ENCODE assay signal across 28 cellular contexts in the genomic region with DNA sequence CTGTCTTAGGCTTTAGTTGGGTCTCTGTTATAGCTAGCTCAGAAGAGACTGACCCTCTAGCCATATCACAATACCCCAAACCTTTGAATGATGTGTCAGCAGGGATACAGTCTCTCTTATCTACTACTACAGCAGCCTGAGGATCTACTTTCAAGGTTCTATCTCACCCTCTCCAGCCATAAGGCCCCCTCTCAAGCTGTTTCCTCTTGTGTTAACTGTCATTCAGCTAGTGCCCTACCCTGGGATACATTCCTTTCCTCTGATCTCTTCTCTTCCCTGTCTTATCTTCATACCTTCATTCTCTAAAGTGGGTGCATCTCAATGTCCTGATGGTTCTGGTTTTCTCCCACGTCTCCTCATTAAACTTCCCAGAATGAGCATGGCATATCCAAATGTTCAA.
"Had no signal": no experiment of that assay in that cellular context is flagged by ENCODE, and none has a peak within 500 bp of the region (broad histone marks: within the 10 kb centered on the region; RNA-seq: fewer than 3 reads in every experiment).

No MANE protein-coding gene starts in this region.

- H3K27me3 Mint-ChIP-seq: activated naive CD4-positive, alpha-beta T cell treated with anti-CD3 and anti-CD28 coated beads, Interleukin-2, amount 50 U/mL, for 24 hours; activated T-cell treated with anti-CD3 and anti-CD28 coated beads, Interleukin-2, amount 50 U/mL, for 24 hours had no signal

- H3K9me3 ChIP-seq: breast epithelium, MG63, SJSA1 had no signal

- DNase-seq: activated CD4-positive, alpha-beta T cell treated with anti-CD3 and anti-CD28 coated beads for 48 hours; activated CD4-positive, alpha-beta T cell treated with anti-CD3 and anti-CD28 coated beads, Interleukin-2, amount 50 U/mL, for 4 hours; activated CD4-positive, CD25-positive, alpha-beta regulatory T cell treated with anti-CD3 and anti-CD28 coated beads, Interleukin-2, amount 50 U/mL, for 72 hours; activated CD8-positive, alpha-beta T cell treated with anti-CD3 and anti-CD28 coated beads, Interleukin-2, amount 10 ng/mL, durations not matched to agents 7 days and 5 days; activated effector memory CD4-positive, alpha-beta T cell treated with Interleukin-2 at 50 U/mL for 16 hours; activated naive CD4-positive, alpha-beta T cell; activated T-cell treated with anti-CD3 and anti-CD28 coated beads, Interleukin-2, amount 50 U/mL, for 24 hours; aorta; MG63; MV-4-11; NCI-H1092 treated with DMSO at 0.1 percent for 48 hours; NCI-H1417 treated with DMSO at 0.1 percent for 48 hours; NCI-H187 treated with DMSO at 0.1 percent for 48 hours; NCI-H2081 treated with DMSO at 0.1 percent for 48 hours; NCI-H226; NCI-H526; NCI-H774; NK-92 treated with Interleukin-12 subunit alpha and Interleukin-12 subunit beta, amount 100 ng/mL, for 24 hours; PC-3; SHP77; SW 1271 had no signal

- H3K27ac Mint-ChIP-seq: activated CD8-positive, alpha-beta T cell treated with anti-CD3 and anti-CD28 coated beads, Interleukin-2, amount 10 ng/mL, durations not matched to agents 7 days and 5 days; activated naive CD4-positive, alpha-beta T cell treated with anti-CD3 and anti-CD28 coated beads, Interleukin-2, amount 50 U/mL, for 24 hours; activated T-cell treated with anti-CD3 and anti-CD28 coated beads, Interleukin-2, amount 50 U/mL, for 24 hours; activated T-helper 1 cell treated with anti-CD3 and anti-CD28 coated beads, Interleukin-12 subunit alpha, Interleukin-12 subunit beta, Interleukin-2, Interleukin-4 antibody, amounts not matched to agents 30 ng/mL and 10 ng/mL and 1 ng/mL, durations not matched to agents 14 hours and 24 hours and 36 hours; T-helper 1 cell treated with Interleukin-12 subunit alpha and Interleukin-12 subunit beta and Interleukin-4 antibody, amounts not matched to agents 30 μg/mL and 1 μg/mL, for 36 hours; WTC11 had no signal

- H3K27ac ChIP-seq: breast epithelium, SJSA1 had no signal

- H3K36me3 ChIP-seq: breast epithelium, MG63, SJSA1 had no signal

- H3K36me3 Mint-ChIP-seq: activated naive CD4-positive, alpha-beta T cell treated with anti-CD3 and anti-CD28 coated beads, Interleukin-2, amount 50 U/mL, for 24 hours; WTC11 had no signal

- H3K27me3 ChIP-seq: breast epithelium, MG63, SJSA1 had no signal

- H3K4me3 ChIP-seq: breast epithelium, MG63, SJSA1 had no signal

- H3K4me1 ChIP-seq: breast epithelium, SJSA1 had no signal

- H3K9me3 Mint-ChIP-seq: activated T-helper 1 cell treated with anti-CD3 and anti-CD28 coated beads, Interleukin-12 subunit alpha, Interleukin-12 subunit beta, Interleukin-2, Interleukin-4 antibody, amounts not matched to agents 30 ng/mL and 10 ng/mL and 1 ng/mL, durations not matched to agents 14 hours and 24 hours and 36 hours; T-helper 1 cell treated with Interleukin-12 subunit alpha and Interleukin-12 subunit beta and Interleukin-4 antibody, amounts not matched to agents 30 μg/mL and 1 μg/mL, for 36 hours; WTC11 had no signal

- H3K4me3 Mint-ChIP-seq: activated CD8-positive, alpha-beta T cell treated with anti-CD3 and anti-CD28 coated beads, Interleukin-2, amount 10 ng/mL, durations not matched to agents 7 days and 5 days; activated naive CD4-positive, alpha-beta T cell treated with anti-CD3 and anti-CD28 coated beads, Interleukin-2, amount 50 U/mL, for 24 hours; activated T-cell treated with anti-CD3 and anti-CD28 coated beads, Interleukin-2, amount 50 U/mL, for 24 hours; activated T-helper 1 cell treated with anti-CD3 and anti-CD28 coated beads, Interleukin-12 subunit alpha, Interleukin-12 subunit beta, Interleukin-2, Interleukin-4 antibody, amounts not matched to agents 30 ng/mL and 10 ng/mL and 1 ng/mL, durations not matched to agents 14 hours and 24 hours and 36 hours; T-helper 1 cell treated with Interleukin-12 subunit alpha and Interleukin-12 subunit beta and Interleukin-4 antibody, amounts not matched to agents 30 μg/mL and 1 μg/mL, for 36 hours; WTC11 had no signal

- H3K4me1 Mint-ChIP-seq: activated naive CD4-positive, alpha-beta T cell treated with anti-CD3 and anti-CD28 coated beads, Interleukin-2, amount 50 U/mL, for 24 hours; WTC11 had no signal

- ATAC-seq: activated CD8-positive, alpha-beta T cell treated with anti-CD3 and anti-CD28 coated beads, Interleukin-2, amount 10 ng/mL, durations not matched to agents 7 days and 5 days; PC-3; SK-N-SH treated with all-trans-retinoic acid at 6 μM for 48 hours; WTC11 had no signal
